ENCODE assay signal across 17 cellular contexts in the genomic region with DNA sequence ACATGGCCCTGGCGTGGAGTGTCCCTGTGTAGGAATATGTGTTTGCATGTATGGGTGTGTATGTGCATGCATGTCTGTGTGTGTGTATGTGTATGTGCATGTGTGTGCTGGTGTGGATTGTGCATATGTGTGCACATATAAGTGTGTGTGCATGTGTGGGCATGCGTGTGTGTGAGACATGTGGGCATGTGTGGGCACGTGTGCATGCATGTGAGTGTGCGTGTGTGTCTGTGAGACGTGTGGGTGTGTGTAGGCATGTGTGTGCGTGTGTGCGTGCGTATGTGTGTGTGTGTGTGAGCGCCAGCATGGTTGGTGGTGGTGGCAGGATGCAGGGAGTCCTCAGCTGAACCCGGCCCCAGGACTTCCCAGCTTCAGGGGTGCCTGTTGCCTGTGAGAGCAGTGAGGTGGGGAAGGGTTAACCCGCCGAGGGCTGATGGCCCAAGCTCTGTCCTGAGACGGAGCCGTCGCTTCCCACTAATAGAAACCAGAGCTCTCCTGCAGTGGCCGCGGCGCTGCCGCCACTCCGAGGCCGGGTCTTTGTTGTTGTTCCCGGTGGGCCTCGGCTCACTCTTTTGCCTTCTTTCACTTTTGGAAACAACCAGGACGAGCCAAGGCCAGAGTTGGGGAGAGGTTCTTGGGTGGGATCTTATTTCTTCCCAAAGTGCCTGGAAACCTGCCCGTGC.
A peak's percentile ranks its signal among the peaks of the same experiment; 100 is the strongest.
DNase-seq lines count a peak whose midpoint lies in the region; ATAC-seq, FAIRE-seq and TF ChIP-seq lines count a peak whose summit lies in the region.
"Had no signal": no experiment of that assay in that cellular context is flagged by ENCODE, and none has a peak within 500 bp of the region (broad histone marks: within the 10 kb centered on the region; RNA-seq: fewer than 3 reads in every experiment).

No MANE protein-coding gene starts in this region.

- TF ChIP-seq POLR2A in adrenal gland (IDR thresholded peaks at IDR 0.05), result no peak

- no peak overlapping the region for H3K27ac ChIP-seq in adrenal gland
- H3K27ac ChIP-seq: C4-2B, Peyer's patch had no signal

- 73 to 87% (median 84%) methylated on average over 25 of the region's 25 CpGs for WGBS in adrenal gland, 4 donors

- no peak for ATAC-seq in WTC11
- no peak for ATAC-seq in GM21528 (IDR thresholded peaks at IDR 0.05; ENCODE audit: low FRiP score, unreplicated experiment)

- H3K27me3 Mint-ChIP-seq in WTC11 (ENCODE audit: low read depth) (peaks cover 29% of the 10 kb centered on the region), brain (peaks cover 5% of the 10 kb centered on the region), neural crest cell (ENCODE audit: low read depth) (peaks cover 28% of the 10 kb centered on the region)

- DNase-seq in WTC11 (ENCODE audit: low spot score) (no peak), neural crest cell (ENCODE audit: low read depth, low spot score) (no peak), urothelium cell line (ENCODE audit: low spot score) (no peak), adrenal gland (no peak), COLO668 (lab: John Stamatoyannopoulos, UW; ENCODE audit: unreplicated experiment) (no peak)
- DNase-seq: ACHN; DMS79; H9; NCI-H1092 treated with DMSO at 0.1 percent for 48 hours; NCI-H2081 treated with DMSO at 0.1 percent for 48 hours; NCI-H446 treated with DMSO at 0.1 percent for 48 hours; NCI-H748 treated with DMSO at 0.1 percent for 48 hours; NK-92 treated with Interleukin-12 subunit alpha and Interleukin-12 subunit beta, amount 100 ng/mL, for 24 hours; Peyer's patch had no signal

- CTCF ChIA-PET in WTC11 (lab: Charles Lee), result interaction anchor here (0.9 to 1.6 kb wide), 2 partner anchors 10 to 142 kb away, joined by 3 to 4 read pairs; no protein-coding TSS in a partner anchor

- intact Hi-C loops in adrenal gland (cut with DNase I), result no loop called here

- H3K4me1 Mint-ChIP-seq in WTC11 (peaks cover 26% of the 10 kb centered on the region), brain (peaks cover 58% of the 10 kb centered on the region), neural crest cell (peaks cover 42% of the 10 kb centered on the region)

- peaks cover 0 to 9% of the 10 kb centered on the region in 2 donors for H3K4me1 ChIP-seq in adrenal gland (replicated peaks in 1 of 2)

- no peak overlapping the region for H3K4me3 ChIP-seq in adrenal gland
- H3K4me3 ChIP-seq: Peyer's patch had no signal

- H3K27ac Mint-ChIP-seq in WTC11 (peak overlapping the region; percentile 70; the same call in 1 of the 2 replicates), brain (peak overlapping the region; percentile 10 to 83 (median 78)), neural crest cell (ENCODE audit: unreplicated experiment) (peak overlapping the region; percentile 36)

- POLR2A ChIA-PET in WTC11 (lab: Charles Lee), result no interaction called here

- no peaks in the 10 kb centered on the region for H3K27me3 ChIP-seq in adrenal gland
- H3K27me3 ChIP-seq: Peyer's patch had no signal

- H3K9me3 ChIP-seq in adrenal gland (replicated peaks in 1 of 3), result no peaks in the 10 kb centered on the region
- H3K9me3 ChIP-seq: Peyer's patch had no signal

- TF ChIP-seq CTCF in WTC11 (IDR thresholded peaks at IDR 0.05) (no peak), brain (conservative IDR thresholded peaks at IDR 0.05) (no peak), neural crest cell (conservative IDR thresholded peaks at IDR 0.05) (no peak), adrenal gland (IDR thresholded peaks at IDR 0.05) (no peak)

- H3K9me3 Mint-ChIP-seq in WTC11 (no peaks in the 10 kb centered on the region), brain (peaks cover 0 to 2% (median 0%) of the 10 kb centered on the region in 5 experiments), neural crest cell (no peaks in the 10 kb centered on the region)

- H3K36me3 ChIP-seq in adrenal gland (replicated peaks in 1 of 2), result no peaks in the 10 kb centered on the region
- H3K36me3 ChIP-seq: Peyer's patch had no signal

- H3K36me3 Mint-ChIP-seq in WTC11 (no peaks in the 10 kb centered on the region), brain (no peaks in the 10 kb centered on the region), neural crest cell (ENCODE audit: low read depth) (no peaks in the 10 kb centered on the region)

- no peak overlapping the region for H3K4me3 Mint-ChIP-seq in WTC11
- H3K4me3 Mint-ChIP-seq in brain, result peak overlapping the region in 3 of 5 experiments; percentile 39 to 58 (median 42)
- no peak overlapping the region for H3K4me3 Mint-ChIP-seq in neural crest cell
- H3K4me3 Mint-ChIP-seq: H9 had no signal

- FAIRE-seq in urothelium cell line (lab: Jason Lieb, UNC), result peak; percentile 5

TF ChIP-seq in WTC11, 78 proteins besides CTCF, POLR2A, EP300 and RAD21:
- TF ChIP-seq GABPB1 (CRISPR knock-in tag; IDR thresholded peaks at IDR 0.05) (no peak), MXD4 (CRISPR knock-in tag; IDR thresholded peaks at IDR 0.05; ENCODE audit: borderline replicate concordance) (no peak), ZSCAN18 (CRISPR knock-in tag; IDR thresholded peaks at IDR 0.05) (no peak), PRRX2 (CRISPR knock-in tag; IDR thresholded peaks at IDR 0.05) (no peak)

Comparison
In these comparisons a context has a peak if more than half of its experiments do, and no peak if none do; other contexts are left out.
1. H3K4me3 Mint-ChIP-seq: peak in brain (3 of 5); none in WTC11 (single experiment) and neural crest cell (single experiment).
2. Peak in every context shown above with its lines, with median percentiles within 50 percentile points of each other: H3K27ac Mint-ChIP-seq.